Comparison of ENCODE assay signal across 1 cellular context in genomic region chr17:75876190-75876937, GRCh38.
TF ChIP-seq lines count a peak whose summit lies in the region.

No MANE protein-coding gene starts in this region.

TF ChIP-seq in HepG2, 621 proteins besides CTCF, POLR2A, EP300 and RAD21 (continued from another document and continues in another):
- no peak for TF ChIP-seq ZNF598 (CRISPR knock-in tag; IDR thresholded peaks at IDR 0.05; ENCODE audit: borderline replicate concordance)
- TF ChIP-seq ZBTB44 (CRISPR knock-in tag; IDR thresholded peaks at IDR 0.05), result peak; percentile 17; the same call in 1 of the 2 replicates
- peak; percentile 92; the same call in 1 of the 2 replicates for TF ChIP-seq PAWR (CRISPR knock-in tag; IDR thresholded peaks at IDR 0.05; ENCODE audit: borderline replicate concordance)
- TF ChIP-seq JDP2 (CRISPR knock-in tag; IDR thresholded peaks at IDR 0.05; ENCODE audit: borderline replicate concordance), result 0 out of 2 replicates have a peak, but pooled peaks have one; percentile 35
- TF ChIP-seq PHF5A (CRISPR knock-in tag; IDR thresholded peaks at IDR 0.05; ENCODE audit: low read depth, unreplicated experiment), result no peak
- peak; percentile 63 for TF ChIP-seq ZBTB37 (CRISPR knock-in tag; IDR thresholded peaks at IDR 0.05)
- TF ChIP-seq ZNF879 (CRISPR knock-in tag; IDR thresholded peaks at IDR 0.05), result no peak
- TF ChIP-seq ZNF782 (CRISPR knock-in tag; IDR thresholded peaks at IDR 0.05; ENCODE audit: borderline replicate concordance), result no peak; the same call in none of the 2 replicates
- TF ChIP-seq NR2F2 (IDR thresholded peaks at IDR 0.05; ENCODE audit: borderline replicate concordance, low read depth), result peak; percentile 75; the same call in 1 of the 2 replicates
- peak; percentile 89; the same call in 1 of the 2 replicates for TF ChIP-seq MIER3 (CRISPR knock-in tag; IDR thresholded peaks at IDR 0.05; ENCODE audit: borderline replicate concordance)
- no peak for TF ChIP-seq ZNF282 (IDR thresholded peaks at IDR 0.05; ENCODE audit: partially characterized antibody)
- no peak for TF ChIP-seq PCBP2 (optimal IDR thresholded peaks at IDR 0.05; ENCODE audit: low read depth, low read length, poor library complexity, severe bottlenecking)
- no peak for TF ChIP-seq MIER2 (CRISPR knock-in tag; IDR thresholded peaks at IDR 0.05)
- peak; percentile 90 for TF ChIP-seq PTBP1 (IDR thresholded peaks at IDR 0.05; ENCODE audit: low read depth, low read length, poor library complexity, severe bottlenecking)
- TF ChIP-seq PPARG (CRISPR knock-in tag; conservative IDR thresholded peaks at IDR 0.05), result peak; percentile 66
- peak; percentile 62 for TF ChIP-seq GABPB1 (CRISPR knock-in tag; IDR thresholded peaks at IDR 0.05)
- peak; percentile 80; the same call in 1 of the 2 replicates for TF ChIP-seq THYN1 (CRISPR knock-in tag; IDR thresholded peaks at IDR 0.05; ENCODE audit: borderline replicate concordance, low read depth)
- peak; percentile 78 for TF ChIP-seq NCOR1 (IDR thresholded peaks at IDR 0.05; ENCODE audit: borderline replicate concordance, low read length)
- TF ChIP-seq POLR2AphosphoS2 (IDR thresholded peaks at IDR 0.05; ENCODE audit: low read depth, low read length), result peak; percentile 86; the same call in 1 of the 2 replicates
- TF ChIP-seq ZNF329 (CRISPR knock-in tag; IDR thresholded peaks at IDR 0.05; ENCODE audit: low read depth), result peak; percentile 97
- peak; percentile 69; the same call in 1 of the 2 replicates for TF ChIP-seq ZNF281 (CRISPR knock-in tag; IDR thresholded peaks at IDR 0.05; ENCODE audit: borderline replicate concordance)
- TF ChIP-seq NCOA2 (CRISPR knock-in tag; IDR thresholded peaks at IDR 0.05), result peak; percentile 86
- peak; percentile 7 for TF ChIP-seq STAG1 (CRISPR knock-in tag; IDR thresholded peaks at IDR 0.05)
- peak; percentile 57 for TF ChIP-seq E2F1 (CRISPR knock-in tag; IDR thresholded peaks at IDR 0.05)
- TF ChIP-seq ZNF234 (CRISPR knock-in tag; conservative IDR thresholded peaks at IDR 0.05), result 0 out of 2 replicates have a peak, but pooled peaks have one; percentile 67
- TF ChIP-seq ZNF691 (CRISPR knock-in tag; IDR thresholded peaks at IDR 0.05; ENCODE audit: borderline replicate concordance, low read depth), result peak; percentile 91; the same call in 1 of the 2 replicates
- peak; percentile 76; the same call in 1 of the 2 replicates for TF ChIP-seq CEBPB (IDR thresholded peaks at IDR 0.05; ENCODE audit: borderline replicate concordance, low read depth, low read length)
- TF ChIP-seq MAF1 (CRISPR knock-in tag; IDR thresholded peaks at IDR 0.05; ENCODE audit: borderline replicate concordance), result peak; percentile 16; the same call in 1 of the 2 replicates
- TF ChIP-seq ZNF101 (CRISPR knock-in tag; IDR thresholded peaks at IDR 0.05; ENCODE audit: borderline replicate concordance, low read depth), result no peak
- TF ChIP-seq ZNF784 (CRISPR knock-in tag; IDR thresholded peaks at IDR 0.05; ENCODE audit: borderline replicate concordance), result peak; percentile 46; the same call in 1 of the 2 replicates
- TF ChIP-seq ZNF772 (CRISPR knock-in tag; IDR thresholded peaks at IDR 0.05), result peak; percentile 94
- TF ChIP-seq CHD2 (IDR thresholded peaks at IDR 0.05; ENCODE audit: low read depth, low read length), result no peak
- TF ChIP-seq LCORL (IDR thresholded peaks at IDR 0.05), result no peak
- peak; percentile 100 for TF ChIP-seq LCORL (CRISPR knock-in tag; IDR thresholded peaks at IDR 0.05)
- peak; percentile 42; the same call in 1 of the 2 replicates for TF ChIP-seq PHF20 (CRISPR knock-in tag; IDR thresholded peaks at IDR 0.05)
- TF ChIP-seq ZNF619 (CRISPR knock-in tag; IDR thresholded peaks at IDR 0.05), result no peak
- no peak for TF ChIP-seq MAZ (IDR thresholded peaks at IDR 0.05; ENCODE audit: borderline replicate concordance, low read depth, low read length)
- peak; percentile 91; the same call in 1 of the 2 replicates for TF ChIP-seq MAZ (CRISPR knock-in tag; IDR thresholded peaks at IDR 0.05; ENCODE audit: low read depth)
- peak; percentile 91 for TF ChIP-seq DRAP1 (CRISPR knock-in tag; IDR thresholded peaks at IDR 0.05)
- TF ChIP-seq RBM22 (optimal IDR thresholded peaks at IDR 0.05; ENCODE audit: low read length), result peak; percentile 93
- 0 out of 2 replicates have a peak, but pooled peaks have one; percentile 20 for TF ChIP-seq E2F5 (CRISPR knock-in tag; conservative IDR thresholded peaks at IDR 0.05)
- no peak for TF ChIP-seq TERF1 (CRISPR knock-in tag; IDR thresholded peaks at IDR 0.05)
- peak; percentile 97 for TF ChIP-seq IRF2 (CRISPR knock-in tag; IDR thresholded peaks at IDR 0.05)
- TF ChIP-seq SNAPC2 (CRISPR knock-in tag; IDR thresholded peaks at IDR 0.05), result peak; percentile 86; the same call in 1 of the 2 replicates
- no peak for TF ChIP-seq ZNF546 (CRISPR knock-in tag; conservative IDR thresholded peaks at IDR 0.05)
- TF ChIP-seq JUN (CRISPR knock-in tag; IDR thresholded peaks at IDR 0.05), result peak; percentile 86; the same call in 1 of the 2 replicates
- peak; percentile 67 for TF ChIP-seq ZFP90 (CRISPR knock-in tag; IDR thresholded peaks at IDR 0.05; ENCODE audit: borderline replicate concordance)
- no peak; the same call in 1 of the 2 replicates for TF ChIP-seq ZNF33A (CRISPR knock-in tag; IDR thresholded peaks at IDR 0.05; ENCODE audit: borderline replicate concordance)
- peak; percentile 82 for TF ChIP-seq ZC3H4 (CRISPR knock-in tag; IDR thresholded peaks at IDR 0.05; ENCODE audit: borderline replicate concordance)
- TF ChIP-seq ZNF10 (CRISPR knock-in tag; IDR thresholded peaks at IDR 0.05; ENCODE audit: borderline replicate concordance, low read depth), result no peak; the same call in 1 of the 2 replicates
- TF ChIP-seq KDM2A (CRISPR knock-in tag; IDR thresholded peaks at IDR 0.05; ENCODE audit: borderline replicate concordance, low read depth), result peak; percentile 82
- no peak for TF ChIP-seq DBP (CRISPR knock-in tag; IDR thresholded peaks at IDR 0.05; ENCODE audit: not compliant biosample characterization)
- TF ChIP-seq FIP1L1 (IDR thresholded peaks at IDR 0.05; ENCODE audit: borderline replicate concordance, insufficient read depth, low read depth, low read length), result peak; percentile 90; the same call in 1 of the 2 replicates
- TF ChIP-seq IKZF4 (CRISPR knock-in tag; IDR thresholded peaks at IDR 0.05; ENCODE audit: borderline replicate concordance, low read depth, not compliant biosample characterization), result no peak
- peak; percentile 78 for TF ChIP-seq HOMEZ (CRISPR knock-in tag; IDR thresholded peaks at IDR 0.05; ENCODE audit: low read depth)
- no peak for TF ChIP-seq ZNF569 (CRISPR knock-in tag; IDR thresholded peaks at IDR 0.05; ENCODE audit: borderline replicate concordance)
- peak; percentile 86 for TF ChIP-seq ZSCAN9 (CRISPR knock-in tag; IDR thresholded peaks at IDR 0.05; ENCODE audit: borderline replicate concordance)
